25 cellular contexts compared by ENCODE assay signal in genomic region chr11:5203366-5203765, GRCh38. TPM values are rescaled to one million over a fixed set of nuclear protein-coding genes. Genes with fewer than 3 reads are reported as not detected.
"Had no signal": no experiment of that assay in that cellular context is flagged by ENCODE, and none has a peak within 500 bp of the region (broad histone marks: within the 10 kb centered on the region; RNA-seq: fewer than 3 reads in every experiment).

No MANE protein-coding gene starts in this region.

- H3K4me1 ChIP-seq: ascending aorta, body of pancreas, Peyer's patch, SJSA1 had no signal

- H3K4me1 Mint-ChIP-seq: activated naive CD8-positive, alpha-beta T cell treated with anti-CD3 and anti-CD28 coated beads, Interleukin-2, amount 10 ng/mL, durations not matched to agents 7 days and 5 days had no signal

- H3K27ac Mint-ChIP-seq: activated CD8-positive, alpha-beta T cell treated with anti-CD3 and anti-CD28 coated beads, Interleukin-2, amount 10 ng/mL, durations not matched to agents 7 days and 5 days; activated naive CD8-positive, alpha-beta T cell treated with anti-CD3 and anti-CD28 coated beads, Interleukin-2, amount 10 ng/mL, durations not matched to agents 7 days and 5 days; WTC11 had no signal

- H3K4me3 Mint-ChIP-seq: activated CD8-positive, alpha-beta T cell treated with anti-CD3 and anti-CD28 coated beads, Interleukin-2, amount 10 ng/mL, durations not matched to agents 7 days and 5 days; activated naive CD8-positive, alpha-beta T cell treated with anti-CD3 and anti-CD28 coated beads, Interleukin-2, amount 10 ng/mL, durations not matched to agents 7 days and 5 days; WTC11 had no signal

- H3K4me3 ChIP-seq: ascending aorta, body of pancreas, Peyer's patch, SJSA1 had no signal

- H3K36me3 ChIP-seq: ascending aorta, Peyer's patch, SJSA1 had no signal

- H3K27ac ChIP-seq: ascending aorta, body of pancreas, Peyer's patch, RWPE1, SJSA1 had no signal

- H3K36me3 Mint-ChIP-seq: activated naive CD8-positive, alpha-beta T cell treated with anti-CD3 and anti-CD28 coated beads, Interleukin-2, amount 10 ng/mL, durations not matched to agents 7 days and 5 days; WTC11 had no signal

- H3K27me3 ChIP-seq: ascending aorta, body of pancreas, Peyer's patch had no signal

- H3K27me3 Mint-ChIP-seq: activated naive CD8-positive, alpha-beta T cell treated with anti-CD3 and anti-CD28 coated beads, Interleukin-2, amount 10 ng/mL, durations not matched to agents 7 days and 5 days had no signal

- H3K9me3 ChIP-seq: ascending aorta, body of pancreas, Peyer's patch, SJSA1 had no signal

- H3K9me3 Mint-ChIP-seq: activated naive CD8-positive, alpha-beta T cell treated with anti-CD3 and anti-CD28 coated beads, Interleukin-2, amount 10 ng/mL, durations not matched to agents 7 days and 5 days; WTC11 had no signal

- DNase-seq: activated CD4-positive, alpha-beta T cell treated with anti-CD3 and anti-CD28 coated beads for 48 hours; activated CD4-positive, alpha-beta T cell treated with anti-CD3 and anti-CD28 coated beads, Interleukin-2, amount 50 U/mL, for 4 hours; activated CD4-positive, CD25-positive, alpha-beta regulatory T cell treated with anti-CD3 and anti-CD28 coated beads, Interleukin-2, amount 50 U/mL, for 72 hours; activated CD8-positive, alpha-beta memory T cell treated with anti-CD3 and anti-CD28 coated beads, Interleukin-2, amount 50 U/mL, for 48 hours; activated CD8-positive, alpha-beta T cell treated with anti-CD3 and anti-CD28 coated beads, Interleukin-2, amount 10 ng/mL, durations not matched to agents 7 days and 5 days; activated naive CD4-positive, alpha-beta T cell treated with anti-CD3 and anti-CD28 coated beads, Interleukin-2, amount 50 U/mL, for 16 hours; activated naive CD8-positive, alpha-beta T cell treated with anti-CD3 and anti-CD28 coated beads, Interleukin-2, amount 10 ng/mL, durations not matched to agents 7 days and 5 days; activated T-cell treated with anti-CD3 and anti-CD28 coated beads, Interleukin-2, amount 50 U/mL, for 1 hour; amniotic stem cell; body of pancreas; Karpas-422; NCI-H1048; NCI-H146; NCI-H187 treated with DMSO at 0.1 percent for 48 hours; NCI-H2081 treated with DMSO at 0.1 percent for 48 hours; NCI-H446; NCI-H524; Peyer's patch; Right ventricle myocardium superior; SW 1271 had no signal

RNA-seq across cellular contexts. Expression of gene OR51V1, which starts 2.9 kb away (rescaled TPM):
- total RNA-seq: activated CD8-positive, alpha-beta T cell treated with anti-CD3 and anti-CD28 coated beads, Interleukin-2, amount 10 ng/mL, durations not matched to agents 7 days and 5 days; activated naive CD8-positive, alpha-beta T cell treated with anti-CD3 and anti-CD28 coated beads, Interleukin-2, amount 10 ng/mL, durations not matched to agents 7 days and 5 days; ascending aorta; body of pancreas; Peyer's patch; Right ventricle myocardium superior; SJSA1; T-helper 1 cell treated with Interleukin-12 subunit alpha and Interleukin-12 subunit beta and Interleukin-4 antibody, amounts not matched to agents 30 ng/mL and 1 ng/mL, for 36 hours; WTC11 had no signal

RNA-seq across cellular contexts. Expression of gene HBB, which starts 23.5 kb away (rescaled TPM):
- total RNA-seq: activated CD8-positive, alpha-beta T cell treated with anti-CD3 and anti-CD28 coated beads, Interleukin-2, amount 10 ng/mL, durations not matched to agents 7 days and 5 days; activated naive CD8-positive, alpha-beta T cell treated with anti-CD3 and anti-CD28 coated beads, Interleukin-2, amount 10 ng/mL, durations not matched to agents 7 days and 5 days; SJSA1; T-helper 1 cell treated with Interleukin-12 subunit alpha and Interleukin-12 subunit beta and Interleukin-4 antibody, amounts not matched to agents 30 ng/mL and 1 ng/mL, for 36 hours; WTC11 had no signal

RNA-seq across cellular contexts. Expression of gene HBD, which starts 30.9 kb away (rescaled TPM):
- total RNA-seq: activated CD8-positive, alpha-beta T cell treated with anti-CD3 and anti-CD28 coated beads, Interleukin-2, amount 10 ng/mL, durations not matched to agents 7 days and 5 days; activated naive CD8-positive, alpha-beta T cell treated with anti-CD3 and anti-CD28 coated beads, Interleukin-2, amount 10 ng/mL, durations not matched to agents 7 days and 5 days; ascending aorta; body of pancreas; Peyer's patch; Right ventricle myocardium superior; SJSA1; T-helper 1 cell treated with Interleukin-12 subunit alpha and Interleukin-12 subunit beta and Interleukin-4 antibody, amounts not matched to agents 30 ng/mL and 1 ng/mL, for 36 hours; WTC11 had no signal

RNA-seq across cellular contexts. Expression of gene HBG1, which starts 46.3 kb away (rescaled TPM):
- total RNA-seq: activated CD8-positive, alpha-beta T cell treated with anti-CD3 and anti-CD28 coated beads, Interleukin-2, amount 10 ng/mL, durations not matched to agents 7 days and 5 days; activated naive CD8-positive, alpha-beta T cell treated with anti-CD3 and anti-CD28 coated beads, Interleukin-2, amount 10 ng/mL, durations not matched to agents 7 days and 5 days; ascending aorta; body of pancreas; Peyer's patch; Right ventricle myocardium superior; SJSA1; T-helper 1 cell treated with Interleukin-12 subunit alpha and Interleukin-12 subunit beta and Interleukin-4 antibody, amounts not matched to agents 30 ng/mL and 1 ng/mL, for 36 hours had no signal

RNA-seq across cellular contexts. Expression of gene OR52A1, which starts 48.8 kb away (rescaled TPM):
- total RNA-seq: activated CD8-positive, alpha-beta T cell treated with anti-CD3 and anti-CD28 coated beads, Interleukin-2, amount 10 ng/mL, durations not matched to agents 7 days and 5 days; activated naive CD8-positive, alpha-beta T cell treated with anti-CD3 and anti-CD28 coated beads, Interleukin-2, amount 10 ng/mL, durations not matched to agents 7 days and 5 days; ascending aorta; body of pancreas; Peyer's patch; Right ventricle myocardium superior; T-helper 1 cell treated with Interleukin-12 subunit alpha and Interleukin-12 subunit beta and Interleukin-4 antibody, amounts not matched to agents 30 ng/mL and 1 ng/mL, for 36 hours had no signal
